Comparison of ENCODE assay signal across 18 cellular contexts in genomic region chr10:104040862-104041789, GRCh38. TPM values are rescaled to one million over a fixed set of nuclear protein-coding genes. Genes with fewer than 3 reads are reported as not detected.
"Had no signal": no experiment of that assay in that cellular context is flagged by ENCODE, and none has a peak within 500 bp of the region (broad histone marks: within the 10 kb centered on the region; RNA-seq: fewer than 3 reads in every experiment).

No MANE protein-coding gene starts in this region.

- H3K27me3 ChIP-seq: body of pancreas, dorsolateral prefrontal cortex, left lung, tibial artery had no signal

- H3K4me1 ChIP-seq: body of pancreas, left lung, prostate gland, tibial artery had no signal

- H3K4me1 Mint-ChIP-seq: activated T-helper 17 cell treated with anti-CD3 and anti-CD28 coated beads, Interleukin-2, amount 50 U/mL, for 72 hours had no signal

- H3K27ac Mint-ChIP-seq: activated T-helper 17 cell treated with anti-CD3 and anti-CD28 coated beads, Interleukin-2, amount 50 U/mL, for 72 hours; nephron progenitor cell; T-helper 1 cell treated with Interleukin-12 subunit alpha and Interleukin-12 subunit beta and Interleukin-4 antibody, amounts not matched to agents 30 μg/mL and 1 μg/mL, for 36 hours had no signal

- H3K4me3 ChIP-seq: body of pancreas, dorsolateral prefrontal cortex, left lung, prostate gland, tibial artery had no signal

- H3K27ac ChIP-seq: body of pancreas, dorsolateral prefrontal cortex, left lung, prostate gland, tibial artery, VCaP had no signal

- H3K4me3 Mint-ChIP-seq: activated T-helper 17 cell treated with anti-CD3 and anti-CD28 coated beads, Interleukin-2, amount 50 U/mL, for 72 hours; nephron progenitor cell; T-helper 1 cell treated with Interleukin-12 subunit alpha and Interleukin-12 subunit beta and Interleukin-4 antibody, amounts not matched to agents 30 μg/mL and 1 μg/mL, for 36 hours had no signal

- H3K36me3 ChIP-seq: left lung, prostate gland, tibial artery had no signal

- H3K9me3 ChIP-seq: body of pancreas, left lung, prostate gland, tibial artery had no signal

- ATAC-seq: activated T-helper 17 cell treated with anti-CD3 and anti-CD28 coated beads, Interleukin-2, amount 50 U/mL, for 72 hours; body of pancreas; left lung; right cardiac atrium had no signal

- DNase-seq: activated CD4-positive, alpha-beta T cell treated with anti-CD3 and anti-CD28 coated beads, Interleukin-2, amount 50 U/mL, for 1 hour; activated CD4-positive, CD25-positive, alpha-beta regulatory T cell treated with anti-CD3 and anti-CD28 coated beads, Interleukin-2, amount 50 U/mL, for 72 hours; activated naive CD4-positive, alpha-beta T cell; activated T-cell treated with anti-CD3 and anti-CD28 coated beads, Interleukin-2, amount 50 U/mL, for 1 hour; body of pancreas; caudate nucleus; dorsolateral prefrontal cortex; foreskin melanocyte; left lung; midbrain; nephron progenitor cell; right cardiac atrium; stimulated activated naive CD4-positive, alpha-beta T cell treated with Interleukin-2 at 50 U/mL for 16 hours; tibial artery had no signal

- H3K9me3 Mint-ChIP-seq: activated T-helper 17 cell treated with anti-CD3 and anti-CD28 coated beads, Interleukin-2, amount 50 U/mL, for 72 hours; nephron progenitor cell; T-helper 1 cell treated with Interleukin-12 subunit alpha and Interleukin-12 subunit beta and Interleukin-4 antibody, amounts not matched to agents 30 μg/mL and 1 μg/mL, for 36 hours had no signal

- H3K27me3 Mint-ChIP-seq: activated T-helper 17 cell treated with anti-CD3 and anti-CD28 coated beads, Interleukin-2, amount 50 U/mL, for 72 hours had no signal

RNA-seq across cellular contexts. Expression of gene COL17A1, which starts 44.6 kb away (rescaled TPM):
- total RNA-seq: activated T-helper 17 cell treated with anti-CD3 and anti-CD28 coated beads, Interleukin-2, amount 50 U/mL, for 72 hours had no signal
